8 cellular contexts compared by ENCODE assay signal in genomic region chr15:85233791-85234325, GRCh38.
DNase-seq lines count a peak whose midpoint lies in the region; ATAC-seq and TF ChIP-seq lines count a peak whose summit lies in the region.
"Not testable (repeated sequence)": the region's sequence is repeated elsewhere in the genome, so short reads cannot be mapped to it uniquely, and the experiment has no call there.

No MANE protein-coding gene starts in this region.

- not testable (repeated sequence) for H3K9me3 ChIP-seq in colonic mucosa; heart left ventricle; lung (ENCODE audit: control insufficient read depth in 2 of 2, insufficient read depth in 1 of 2, low read length in 1 of 2); psoas muscle; upper lobe of left lung

- TF ChIP-seq EP300 in upper lobe of left lung (IDR thresholded peaks at IDR 0.05): not testable (repeated sequence)

- not testable (repeated sequence) for H3K36me3 ChIP-seq in colonic mucosa; heart left ventricle; lung (ENCODE audit: control insufficient read depth in 2 of 2, insufficient read depth in 2 of 2, low read length in 2 of 2); psoas muscle (ENCODE audit: insufficient read depth in 1 of 2, low read depth in 1 of 2); upper lobe of left lung

- not testable (repeated sequence) for ATAC-seq in activated CD4-positive, alpha-beta T cell treated with anti-CD3 and anti-CD28 coated beads for 36 hours; heart left ventricle; lung (ENCODE audit: insufficient read depth, low FRiP score); psoas muscle; upper lobe of left lung (ENCODE audit: low FRiP score in 2 of 2)

- CTCF ChIA-PET in activated CD4-positive, alpha-beta T cell treated with anti-CD3 and anti-CD28 coated beads for 36 hours (lab: Charles Lee): not testable (repeated sequence)

- not testable (repeated sequence) for H3K27me3 ChIP-seq in colonic mucosa; heart left ventricle; lung (ENCODE audit: control insufficient read depth, insufficient read depth); psoas muscle (ENCODE audit: insufficient read depth in 3 of 3, low read length in 2 of 3); upper lobe of left lung

- WGBS in heart left ventricle, 4 donors: 1 to 2% (median 2%) methylated on average over 27 to 54 of the region's 62 CpGs
- 0 to 1% methylated on average over 18 to 48 of the region's 62 CpGs for WGBS in lung, 2 donors
- WGBS in psoas muscle, 3 donors: 1 to 4% (median 2%) methylated on average over 17 to 39 of the region's 62 CpGs
- WGBS in upper lobe of left lung, 2 donors: 1 to 8% methylated on average over 14 to 40 of the region's 62 CpGs

- H3K4me1 Mint-ChIP-seq in activated CD4-positive, alpha-beta T cell treated with anti-CD3 and anti-CD28 coated beads for 36 hours: not testable (repeated sequence)

- H3K27me3 Mint-ChIP-seq in activated CD4-positive, alpha-beta T cell treated with anti-CD3 and anti-CD28 coated beads for 36 hours: not testable (repeated sequence)

- H3K9me3 Mint-ChIP-seq in activated CD4-positive, alpha-beta T cell treated with anti-CD3 and anti-CD28 coated beads for 36 hours (ENCODE audit: low read depth): not testable (repeated sequence)

- H3K4me1 ChIP-seq in colonic mucosa; heart left ventricle; lung (ENCODE audit: control insufficient read depth in 2 of 2, insufficient read depth in 2 of 2, low read length in 2 of 2); psoas muscle; upper lobe of left lung: not testable (repeated sequence)

- H3K9ac ChIP-seq in colonic mucosa (ENCODE audit: low read depth in 2 of 2, low read length in 2 of 2): not testable (repeated sequence)

- intact Hi-C loops in activated CD4-positive, alpha-beta T cell treated with anti-CD3 and anti-CD28 coated beads for 36 hours (cut with DNase I, micrococcal nuclease); colonic mucosa (cut with DNase I); heart left ventricle (cut with DNase I); psoas muscle (cut with DNase I): not testable (repeated sequence)

- DNase-seq in DMS53 (lab: John Stamatoyannopoulos, UW) (peak; percentile 19), colonic mucosa (peak; percentile 20), heart left ventricle (peak in 1 of 5 donors; percentile 25), psoas muscle (peak in 1 of 2 donors; percentile 23), upper lobe of left lung (peak in 1 of 2 donors; percentile 81)
- DNase-seq in LNCaP clone FGC (ENCODE audit: low read depth); lung (ENCODE audit: low spot score): not testable (repeated sequence)
- DNase-seq in activated CD4-positive, alpha-beta T cell treated with anti-CD3 and anti-CD28 coated beads for 36 hours: peak; percentile 10

- POLR2A ChIA-PET in activated CD4-positive, alpha-beta T cell treated with anti-CD3 and anti-CD28 coated beads for 36 hours (lab: Charles Lee): not testable (repeated sequence)

- not testable (repeated sequence) for TF ChIP-seq POLR2A in heart left ventricle (IDR thresholded peaks at IDR 0.05); upper lobe of left lung (IDR thresholded peaks at IDR 0.05)

- H3K4me3 Mint-ChIP-seq in activated CD4-positive, alpha-beta T cell treated with anti-CD3 and anti-CD28 coated beads for 36 hours: not testable (repeated sequence)

- not testable (repeated sequence) for TF ChIP-seq CTCF in LNCaP clone FGC (IDR thresholded peaks at IDR 0.05; ENCODE audit: control insufficient read depth, extremely low read depth, insufficient read depth); colonic mucosa (IDR thresholded peaks at IDR 0.05); heart left ventricle (IDR thresholded peaks at IDR 0.05); lung (IDR thresholded peaks at IDR 0.05; ENCODE audit: control extremely low read depth, extremely low read depth); psoas muscle (IDR thresholded peaks at IDR 0.05); upper lobe of left lung (IDR thresholded peaks at IDR 0.05)

- H3K27ac ChIP-seq in colonic mucosa; lung (ENCODE audit: low read depth in 1 of 2, low read length in 1 of 2); psoas muscle: not testable (repeated sequence)
- H3K27ac ChIP-seq in heart left ventricle (peak overlapping the region in 1 of 12 donors; percentile 50), upper lobe of left lung (peak overlapping the region in 1 of 4 donors; percentile 52)

- not testable (repeated sequence) for H3K27ac Mint-ChIP-seq in activated CD4-positive, alpha-beta T cell treated with anti-CD3 and anti-CD28 coated beads for 36 hours

- H3K36me3 Mint-ChIP-seq in activated CD4-positive, alpha-beta T cell treated with anti-CD3 and anti-CD28 coated beads for 36 hours (ENCODE audit: low read depth): not testable (repeated sequence)

- H3K4me3 ChIP-seq in LNCaP clone FGC (ENCODE audit: low read depth, low read length) (peak overlapping the region; percentile 36), colonic mucosa (peak overlapping the region; percentile 28), heart left ventricle (peak overlapping the region in 10 of 12 donors; percentile 11 to 55 (median 48)), lung (peak overlapping the region; percentile 48), psoas muscle (peak overlapping the region; percentile 55), upper lobe of left lung (peak overlapping the region in 3 of 4 donors; percentile 47 to 52 (median 49))
